In the genomic region with DNA sequence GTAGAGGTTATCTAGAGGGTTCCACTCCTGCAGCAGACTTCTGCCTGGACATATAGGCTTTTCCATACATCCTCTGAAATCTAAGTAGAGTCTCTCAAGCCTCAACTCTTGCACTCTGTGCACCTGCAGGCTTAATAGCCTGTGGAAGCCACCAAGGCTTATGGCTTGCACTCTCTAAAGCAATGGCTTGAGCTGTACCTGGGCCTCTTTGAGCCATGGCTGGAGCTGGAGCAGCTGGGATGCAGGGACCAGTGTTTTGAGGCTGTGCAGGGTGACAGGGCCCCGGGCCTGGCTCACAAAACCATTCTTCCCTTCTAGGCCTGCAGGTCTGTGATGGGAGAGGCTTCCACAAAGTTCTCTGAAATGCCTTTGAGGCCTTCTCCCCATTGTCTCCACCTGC, we compare ENCODE assay signal across 21 cellular contexts. TPM values are rescaled to one million over a fixed set of nuclear protein-coding genes. Genes with fewer than 3 reads are reported as not detected.
A peak's percentile ranks its signal among the peaks of the same experiment; 100 is the strongest.
DNase-seq lines count a peak whose midpoint lies in the region; ATAC-seq and TF ChIP-seq lines count a peak whose summit lies in the region.
"Had no signal": no experiment of that assay in that cellular context is flagged by ENCODE, and none has a peak within 500 bp of the region (broad histone marks: within the 10 kb centered on the region; RNA-seq: fewer than 3 reads in every experiment).

No MANE protein-coding gene starts in this region.

- H3K36me3 Mint-ChIP-seq in stimulated activated memory B cell treated with anti-CD40 and anti-IgM and Interleukin-4, amounts not matched to agents 10 μg/mL and 1 μg/mL and 100 μg/mL, for 72 hours: no peaks in the 10 kb centered on the region
- H3K36me3 Mint-ChIP-seq: CD4-positive, CD25-positive, alpha-beta regulatory T cell; CD8-positive, alpha-beta T cell had no signal

- H3K36me3 ChIP-seq in esophagus muscularis mucosa: no peaks in the 10 kb centered on the region
- H3K36me3 ChIP-seq: BLaER1, HAP-1 had no signal

- no peaks in the 10 kb centered on the region for H3K9me3 Mint-ChIP-seq in stimulated activated naive CD8-positive, alpha-beta T cell treated with anti-CD3 and anti-CD28 coated beads, Interleukin-15, amount 100 ng/mL, for 72 hours
- no peaks in the 10 kb centered on the region for H3K9me3 Mint-ChIP-seq in stimulated activated memory B cell treated with anti-CD40 and anti-IgM and Interleukin-4, amounts not matched to agents 10 μg/mL and 1 μg/mL and 100 μg/mL, for 72 hours
- H3K9me3 Mint-ChIP-seq: CD4-positive, CD25-positive, alpha-beta regulatory T cell; CD8-positive, alpha-beta T cell; HFFc6 had no signal

- ATAC-seq in stimulated activated naive CD8-positive, alpha-beta T cell treated with anti-CD3 and anti-CD28 coated beads, Interleukin-15, amount 100 ng/mL, for 72 hours: peak; percentile 37
- ATAC-seq in stimulated activated naive CD8-positive, alpha-beta T cell treated with anti-CD3 and anti-CD28 coated beads, Interleukin-15, Interleukin-2, amounts not matched to agents 100 U/mL and 50 U/mL, for 24 hours: no peak
- ATAC-seq in stimulated activated memory B cell treated with anti-CD40 and anti-IgM and Interleukin-4, amounts not matched to agents 10 μg/mL and 1 μg/mL and 100 μg/mL, for 72 hours: peak; percentile 8
- ATAC-seq: CD8-positive, alpha-beta T cell; GM12878 had no signal

- intact Hi-C loops in esophagus muscularis mucosa (cut with DNase I): no loop called here

- DNase-seq in stimulated activated naive CD8-positive, alpha-beta T cell treated with anti-CD3 and anti-CD28 coated beads, Interleukin-15, amount 100 ng/mL, for 72 hours: no peak
- DNase-seq in stimulated activated naive CD8-positive, alpha-beta T cell treated with anti-CD3 and anti-CD28 coated beads, Interleukin-15, Interleukin-2, amounts not matched to agents 100 U/mL and 50 U/mL, for 24 hours: no peak
- DNase-seq in esophagus muscularis mucosa (ENCODE audit: extremely low spot score): peak; percentile 79
- no peak for DNase-seq in NCI-H2029 (lab: John Stamatoyannopoulos, UW)
- no peak for DNase-seq in activated naive CD4-positive, alpha-beta T cell (lab: John Stamatoyannopoulos, UW)
- no peak for DNase-seq in stimulated activated CD4-positive, alpha-beta T cell treated with anti-CD3 and anti-CD28 coated beads, Interleukin-4, amount 100 ng/mL, for 24 hours
- no peak for DNase-seq in epidermal melanocyte (ENCODE audit: insufficient read length, low spot score)
- DNase-seq: Caco-2; CD4-positive, CD25-positive, alpha-beta regulatory T cell; CD8-positive, alpha-beta T cell; DMS153; DND-41; GOT3; HFFc6 had no signal

- no peak for TF ChIP-seq POLR2A in esophagus muscularis mucosa (IDR thresholded peaks at IDR 0.05; ENCODE audit: low read depth)

- 90% methylated on average over 1 of the region's 1 CpG for WGBS in esophagus muscularis mucosa

- H3K4me3 ChIP-seq in esophagus muscularis mucosa: no peak overlapping the region
- H3K4me3 ChIP-seq: BLaER1, GM12878, HAP-1 had no signal

- no peak for TF ChIP-seq EP300 in esophagus muscularis mucosa (IDR thresholded peaks at IDR 0.05)

- TF ChIP-seq CTCF in esophagus muscularis mucosa (IDR thresholded peaks at IDR 0.05): no peak

- H3K27me3 Mint-ChIP-seq in stimulated activated naive CD8-positive, alpha-beta T cell treated with anti-CD3 and anti-CD28 coated beads, Interleukin-15, amount 100 ng/mL, for 72 hours: no peaks in the 10 kb centered on the region
- no peaks in the 10 kb centered on the region for H3K27me3 Mint-ChIP-seq in stimulated activated memory B cell treated with anti-CD40 and anti-IgM and Interleukin-4, amounts not matched to agents 10 μg/mL and 1 μg/mL and 100 μg/mL, for 72 hours
- H3K27me3 Mint-ChIP-seq: B cell; CD4-positive, CD25-positive, alpha-beta regulatory T cell had no signal

- no peaks in the 10 kb centered on the region for H3K4me1 ChIP-seq in esophagus muscularis mucosa
- H3K4me1 ChIP-seq: BLaER1, Caco-2, HAP-1 had no signal

- H3K27ac Mint-ChIP-seq in stimulated activated naive CD8-positive, alpha-beta T cell treated with anti-CD3 and anti-CD28 coated beads, Interleukin-15, amount 100 ng/mL, for 72 hours: no peak overlapping the region
- H3K27ac Mint-ChIP-seq in stimulated activated memory B cell treated with anti-CD40 and anti-IgM and Interleukin-4, amounts not matched to agents 10 μg/mL and 1 μg/mL and 100 μg/mL, for 72 hours: no peak overlapping the region
- H3K27ac Mint-ChIP-seq: B cell; CD4-positive, CD25-positive, alpha-beta regulatory T cell; CD8-positive, alpha-beta T cell; HFFc6 had no signal

- H3K4me1 Mint-ChIP-seq in stimulated activated naive CD8-positive, alpha-beta T cell treated with anti-CD3 and anti-CD28 coated beads, Interleukin-15, amount 100 ng/mL, for 72 hours: no peaks in the 10 kb centered on the region
- H3K4me1 Mint-ChIP-seq in stimulated activated memory B cell treated with anti-CD40 and anti-IgM and Interleukin-4, amounts not matched to agents 10 μg/mL and 1 μg/mL and 100 μg/mL, for 72 hours: no peaks in the 10 kb centered on the region
- H3K4me1 Mint-ChIP-seq: B cell; CD4-positive, CD25-positive, alpha-beta regulatory T cell had no signal

- no peaks in the 10 kb centered on the region for H3K27me3 ChIP-seq in esophagus muscularis mucosa
- H3K27me3 ChIP-seq: BLaER1 had no signal

- H3K9me3 ChIP-seq in esophagus muscularis mucosa: no peaks in the 10 kb centered on the region
- H3K9me3 ChIP-seq: HAP-1 had no signal

- no peak overlapping the region for H3K4me3 Mint-ChIP-seq in stimulated activated naive CD8-positive, alpha-beta T cell treated with anti-CD3 and anti-CD28 coated beads, Interleukin-15, amount 100 ng/mL, for 72 hours
- H3K4me3 Mint-ChIP-seq in stimulated activated memory B cell treated with anti-CD40 and anti-IgM and Interleukin-4, amounts not matched to agents 10 μg/mL and 1 μg/mL and 100 μg/mL, for 72 hours: no peak overlapping the region
- H3K4me3 Mint-ChIP-seq: B cell; CD4-positive, CD25-positive, alpha-beta regulatory T cell; CD8-positive, alpha-beta T cell; HFFc6 had no signal

- no peak overlapping the region for H3K27ac ChIP-seq in esophagus muscularis mucosa (replicated peaks in 1 of 4)
- H3K27ac ChIP-seq: 22Rv1, BLaER1, C4-2B had no signal

RNA-seq across cellular contexts. Expression of a gene that starts 2.9 kb away (rescaled TPM):
- not detected for total RNA-seq in esophagus muscularis mucosa
- total RNA-seq: B cell; Caco-2; CD4-positive, CD25-positive, alpha-beta regulatory T cell; CD8-positive, alpha-beta T cell; GM12878; HFFc6 had no signal

RNA-seq across cellular contexts. Expression of a gene that starts 38.8 kb away (rescaled TPM):
- not detected for total RNA-seq in esophagus muscularis mucosa
- total RNA-seq: B cell; Caco-2; CD4-positive, CD25-positive, alpha-beta regulatory T cell; CD8-positive, alpha-beta T cell; GM12878; HFFc6 had no signal
